Comparison of ENCODE assay signal across 17 cellular contexts in genomic region chr9:90442738-90443137, GRCh38.
DNase-seq lines count a peak whose midpoint lies in the region; ATAC-seq, FAIRE-seq and TF ChIP-seq lines count a peak whose summit lies in the region.
"Had no signal": no experiment of that assay in that cellular context is flagged by ENCODE, and none has a peak within 500 bp of the region (broad histone marks: within the 10 kb centered on the region; RNA-seq: fewer than 3 reads in every experiment).

No MANE protein-coding gene starts in this region.

- intact Hi-C loops in HepG2 (cut with micrococcal nuclease; ENCODE audit: unreplicated experiment) = no loop called here

- no peak overlapping the region for H3K18ac ChIP-seq in mesenchymal stem cell (ENCODE audit: low read depth in 1 of 2, low read length in 2 of 2)

- no peak overlapping the region for H4K8ac ChIP-seq in mesenchymal stem cell (ENCODE audit: low read length)

- 74% methylated on average over 4 of the region's 5 CpGs for WGBS in mesenchymal stem cell
- WGBS in HepG2 (ENCODE audit: low lambda C conversion rate) = 38% methylated on average over 5 of the region's 5 CpGs

- H2AFZ ChIP-seq in mesenchymal stem cell (ENCODE audit: low read depth, low read length) = no peak overlapping the region
- no peak overlapping the region for H2AFZ ChIP-seq in HepG2 (ENCODE audit: low read length)

- H3K4ac ChIP-seq in mesenchymal stem cell (ENCODE audit: low read depth in 1 of 2, low read length in 2 of 2) = no peak overlapping the region

- no peak overlapping the region for H3K14ac ChIP-seq in mesenchymal stem cell (ENCODE audit: low read length in 2 of 2)

- H2AK5ac ChIP-seq in mesenchymal stem cell (ENCODE audit: low read length, severe bottlenecking) = peak overlapping the region; percentile 94

- H3K27ac ChIP-seq in WERI-Rb-1 (peak overlapping the region; percentile 58), mesenchymal stem cell (ENCODE audit: low read length, poor library complexity, severe bottlenecking) (peak overlapping the region; percentile 95), HepG2 (ENCODE audit: extremely low read length, insufficient read depth, low read length) (no peak overlapping the region)
- H3K27ac ChIP-seq: HL-60 had no signal

- CTCF ChIA-PET in HepG2 (lab: Yijun Ruan, JAX; ENCODE audit: low intra/inter-chr PET ratio, low total read pairs) = no interaction called here

- H3K9me3 ChIP-seq in WERI-Rb-1 (ENCODE audit: severe bottlenecking) (peaks cover 5% of the 10 kb centered on the region), mesenchymal stem cell (ENCODE audit: control insufficient read depth, low read length) (peaks cover 4% of the 10 kb centered on the region), HepG2 (ENCODE audit: low read length) (no peaks in the 10 kb centered on the region)

- no TSS peak for BruUV-seq in HepG2 (replicated peaks; lab: Mats Ljungman, UMichigan)

- POLR2A ChIA-PET in HepG2 (lab: Yijun Ruan, JAX) = no interaction called here

- H2BK12ac ChIP-seq in mesenchymal stem cell (ENCODE audit: low read length in 2 of 2) = no peak overlapping the region

- H3K79me2 ChIP-seq in HepG2 (ENCODE audit: insufficient read depth, low read length) = no peaks in the 10 kb centered on the region

- H3K79me1 ChIP-seq in mesenchymal stem cell (replicated peaks; ENCODE audit: low read length, poor library complexity, severe bottlenecking) = peaks cover 8% of the 10 kb centered on the region

- ATAC-seq in GM21619 (IDR thresholded peaks at IDR 0.05; ENCODE audit: unreplicated experiment) (no peak), HepG2 (no peak)
- ATAC-seq: CD8-positive, alpha-beta T cell had no signal

- no peak overlapping the region for H3K4me2 ChIP-seq in mesenchymal stem cell (ENCODE audit: low read length, poor library complexity, severe bottlenecking)
- no peak overlapping the region for H3K4me2 ChIP-seq in HepG2 (ENCODE audit: low read depth, low read length)

- no peak overlapping the region for H3K4me3 ChIP-seq in WERI-Rb-1 (ENCODE audit: low read depth, low read length)
- H3K4me3 ChIP-seq in mesenchymal stem cell (ENCODE audit: insufficient read depth in 1 of 2, low read depth in 1 of 2, low read length in 2 of 2) = no peak overlapping the region
- H3K4me3 ChIP-seq in HepG2 (replicated peaks in 1 of 3; ENCODE audit: insufficient read depth in 1 of 3, low read depth in 2 of 3, low read length in 3 of 3) = no peak overlapping the region

- no peak for TF ChIP-seq RAD21 in HepG2 (CRISPR knock-in tag; IDR thresholded peaks at IDR 0.05)

- no peak overlapping the region for H4K91ac ChIP-seq in mesenchymal stem cell (ENCODE audit: low read length)

- H2BK120ac ChIP-seq in mesenchymal stem cell (ENCODE audit: low read depth, low read length) = no peak overlapping the region

- in situ Hi-C loops in HepG2 (cut with HindIII; ENCODE audit: extremely low pct_ligation_motif_present, low pct_unique_long_range_greater_than_20kb) = no loop called here

- peak overlapping the region; percentile 71 for H2BK5ac ChIP-seq in mesenchymal stem cell (ENCODE audit: low read depth, low read length, poor library complexity, severe bottlenecking)

- TF ChIP-seq CTCF in WERI-Rb-1 (IDR thresholded peaks at IDR 0.05; ENCODE audit: low read depth, low read length) = no peak
- TF ChIP-seq CTCF in HepG2 (CRISPR knock-in tag; IDR thresholded peaks at IDR 0.05) = no peak

- no peak for TF ChIP-seq POLR2A in HepG2 (IDR thresholded peaks at IDR 0.05; ENCODE audit: insufficient read depth in 1 of 2, low read depth in 2 of 2, low read length in 2 of 2)

- H3K23ac ChIP-seq in mesenchymal stem cell (ENCODE audit: low read length in 2 of 2) = no peak overlapping the region

- H3K4me1 ChIP-seq in mesenchymal stem cell (ENCODE audit: control insufficient read depth, insufficient read depth, low read depth, low read length) (peaks cover 5% of the 10 kb centered on the region), HepG2 (ENCODE audit: insufficient read depth, low read length) (no peaks in the 10 kb centered on the region)

- H3K9ac ChIP-seq in mesenchymal stem cell (ENCODE audit: low read length) = no peak overlapping the region
- no peak overlapping the region for H3K9ac ChIP-seq in HepG2 (ENCODE audit: insufficient read depth, low read depth, low read length)

- no peak for TF ChIP-seq EP300 in HepG2 (IDR thresholded peaks at IDR 0.05; ENCODE audit: low read depth in 2 of 2, low read length in 2 of 2)
- no peak for TF ChIP-seq EP300 in HepG2 (CRISPR knock-in tag; IDR thresholded peaks at IDR 0.05; ENCODE audit: borderline replicate concordance)

- H2BK15ac ChIP-seq in mesenchymal stem cell (ENCODE audit: low read depth, poor library complexity, severe bottlenecking) = no peak overlapping the region

- DNase-seq in ELF-1 (ENCODE audit: low read depth, low spot score) = peak; percentile 72
- peak; percentile 40 for DNase-seq in NCI-H146 (lab: John Stamatoyannopoulos, UW)
- no peak for DNase-seq in WERI-Rb-1
- no peak for DNase-seq in mesenchymal stem cell
- DNase-seq in stimulated activated CD4-positive, alpha-beta T cell treated with anti-CD3 and anti-CD28 coated beads, Interleukin-1b, Interleukin-23, amount 100 ng/mL, for 48 hours = no peak
- no peak for DNase-seq in amygdala (lab: John Stamatoyannopoulos, UW)
- no peak for DNase-seq in HepG2 (ENCODE audit: low spot score)
- DNase-seq: CD8-positive, alpha-beta T cell; COR-L47; DND-41; GF-D8; HCEC 1CT; HFFc6 had no signal

- H4K20me1 ChIP-seq in HepG2 (ENCODE audit: insufficient read depth, low read length) = no peaks in the 10 kb centered on the region

- H3K36me3 ChIP-seq in WERI-Rb-1 (peaks cover 11% of the 10 kb centered on the region), mesenchymal stem cell (ENCODE audit: control insufficient read depth in 1 of 2, insufficient read depth in 2 of 2, low read depth in 1 of 2, low read length in 2 of 2) (no peaks in the 10 kb centered on the region), HepG2 (replicated peaks in 1 of 2; ENCODE audit: control insufficient read depth in 1 of 2, insufficient read depth in 2 of 2, low read length in 2 of 2) (no peaks in the 10 kb centered on the region)

- no peak for FAIRE-seq in HepG2 (lab: Jason Lieb, UNC)
- FAIRE-seq: A204.1, GM19239 had no signal

- H3K27me3 ChIP-seq in WERI-Rb-1 (ENCODE audit: insufficient read depth, low read depth, severe bottlenecking) (no peaks in the 10 kb centered on the region), mesenchymal stem cell (ENCODE audit: control insufficient read depth in 1 of 2, insufficient read depth in 1 of 2, low read length in 2 of 2) (peaks cover 0 to 18% of the 10 kb centered on the region in 2 experiments), HepG2 (ENCODE audit: control insufficient read depth in 1 of 2, insufficient read depth in 2 of 2, low read length in 2 of 2) (no peaks in the 10 kb centered on the region)

TF ChIP-seq in HepG2, 621 proteins besides CTCF, POLR2A, EP300 and RAD21 (continues in another document):
- TF ChIP-seq ZNF460 (CRISPR knock-in tag; IDR thresholded peaks at IDR 0.05; ENCODE audit: borderline replicate concordance) (no peak), ZNF724P (CRISPR knock-in tag; IDR thresholded peaks at IDR 0.05; ENCODE audit: borderline replicate concordance) (no peak), PRDM10 (CRISPR knock-in tag; IDR thresholded peaks at IDR 0.05; ENCODE audit: low read depth) (no peak), FOXC1 (CRISPR knock-in tag; IDR thresholded peaks at IDR 0.05; ENCODE audit: borderline replicate concordance) (no peak), RCOR2 (CRISPR knock-in tag; IDR thresholded peaks at IDR 0.05) (no peak), ZNF777 (CRISPR knock-in tag; IDR thresholded peaks at IDR 0.05) (no peak), E2F2 (CRISPR knock-in tag; IDR thresholded peaks at IDR 0.05; ENCODE audit: borderline replicate concordance) (no peak)

Comparison
In these comparisons a context has a peak if more than half of its experiments do, and no peak if none do; other contexts are left out.
1. DNase-seq: peak in ELF-1 (single experiment) and NCI-H146 (single experiment); none in WERI-Rb-1 (single experiment), mesenchymal stem cell (single experiment), stimulated activated CD4-positive, alpha-beta T cell treated with anti-CD3 and anti-CD28 coated beads, Interleukin-1b, Interleukin-23, amount 100 ng/mL, for 48 hours (single experiment), amygdala (0 of 56) and HepG2 (single experiment).